Comparison of ENCODE assay signal across 18 cellular contexts in the genomic region with DNA sequence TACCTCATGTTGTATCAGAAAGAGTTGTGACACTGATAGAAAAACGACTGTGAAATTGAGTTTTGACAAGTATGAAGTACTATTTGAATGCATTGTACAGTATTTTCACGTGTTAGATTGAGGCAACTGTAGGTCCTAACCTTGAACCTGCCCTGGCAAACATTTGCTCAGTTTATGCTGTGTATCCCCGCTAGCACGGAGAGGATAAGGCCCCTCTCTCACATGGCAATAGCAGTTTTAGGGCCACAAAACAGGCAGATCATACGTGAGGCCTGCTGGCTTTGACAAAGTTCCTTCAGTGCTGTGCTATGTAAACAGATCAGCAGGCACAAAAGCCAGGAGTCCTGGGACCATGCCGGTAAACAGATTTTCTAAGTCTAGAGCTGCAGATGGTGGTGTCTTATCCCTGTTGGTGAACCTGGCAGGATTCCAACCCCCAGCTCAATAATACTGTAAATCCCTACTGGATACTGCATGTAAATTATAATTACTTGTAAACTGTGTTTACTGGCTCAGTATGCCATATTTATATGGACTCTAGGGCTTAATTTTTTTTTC. TPM values are rescaled to one million over a fixed set of nuclear protein-coding genes. Genes with fewer than 3 reads are reported as not detected.
A peak's percentile ranks its signal among the peaks of the same experiment; 100 is the strongest.
DNase-seq lines count a peak whose midpoint lies in the region; ATAC-seq, FAIRE-seq and TF ChIP-seq lines count a peak whose summit lies in the region.
"Had no signal": no experiment of that assay in that cellular context is flagged by ENCODE, and none has a peak within 500 bp of the region (broad histone marks: within the 10 kb centered on the region; RNA-seq: fewer than 3 reads in every experiment).

No MANE protein-coding gene starts in this region.

- 14 to 16% methylated on average over 6 of the region's 6 CpGs for WGBS in pancreas, 2 donors

- no peaks in the 10 kb centered on the region for H3K36me3 ChIP-seq in pancreas
- H3K36me3 ChIP-seq: HAP-1, uterus had no signal

- TF ChIP-seq CTCF in VCaP (conservative IDR thresholded peaks at IDR 0.05): no peak
- no peak for TF ChIP-seq CTCF in pancreas (IDR thresholded peaks at IDR 0.05)

- intact Hi-C loops in pancreas (cut with DNase I): no loop called here
- intact Hi-C loops in activated CD4-positive, alpha-beta T cell treated with anti-CD3 and anti-CD28 coated beads for 36 hours (cut with DNase I, micrococcal nuclease): no loop called here

- no peaks in the 10 kb centered on the region for H3K4me1 Mint-ChIP-seq in activated CD4-positive, alpha-beta T cell treated with anti-CD3 and anti-CD28 coated beads for 36 hours
- H3K4me1 Mint-ChIP-seq: activated CD4-positive, alpha-beta T cell treated with anti-CD3 and anti-CD28 coated beads, Interleukin-2, amount 10 ng/mL, durations not matched to agents 24 days and 14 days had no signal

- no peak overlapping the region for H3K4me3 ChIP-seq in pancreas
- H3K4me3 ChIP-seq: HAP-1, uterus had no signal

- H3K27ac Mint-ChIP-seq in activated CD4-positive, alpha-beta T cell treated with anti-CD3 and anti-CD28 coated beads for 36 hours: no peak overlapping the region
- H3K27ac Mint-ChIP-seq: activated CD4-positive, alpha-beta T cell treated with anti-CD3 and anti-CD28 coated beads, Interleukin-2, amount 10 ng/mL, durations not matched to agents 24 days and 14 days; activated naive CD8-positive, alpha-beta T cell; T-helper 2 cell treated with Interferon-gamma antibody and Interleukin-4, amounts not matched to agents 5 μg/mL and 100 μg/mL, for 36 hours had no signal

- no peak overlapping the region for H3K4me3 Mint-ChIP-seq in activated CD4-positive, alpha-beta T cell treated with anti-CD3 and anti-CD28 coated beads for 36 hours
- H3K4me3 Mint-ChIP-seq: activated CD4-positive, alpha-beta T cell treated with anti-CD3 and anti-CD28 coated beads, Interleukin-2, amount 10 ng/mL, durations not matched to agents 24 days and 14 days; activated naive CD8-positive, alpha-beta T cell; T-helper 2 cell treated with Interferon-gamma antibody and Interleukin-4, amounts not matched to agents 5 μg/mL and 100 μg/mL, for 36 hours had no signal

- ATAC-seq in pancreas: peak; percentile 58 to 77 (median 75)
- no peak for ATAC-seq in activated CD4-positive, alpha-beta T cell treated with anti-CD3 and anti-CD28 coated beads for 36 hours
- ATAC-seq in HG03095 (IDR thresholded peaks at IDR 0.05; ENCODE audit: unreplicated experiment): no peak
- ATAC-seq: left ventricle myocardium superior had no signal

- no peaks in the 10 kb centered on the region for H3K36me3 Mint-ChIP-seq in activated CD4-positive, alpha-beta T cell treated with anti-CD3 and anti-CD28 coated beads for 36 hours (ENCODE audit: low read depth)
- H3K36me3 Mint-ChIP-seq: activated naive CD8-positive, alpha-beta T cell had no signal

- H3K9me3 ChIP-seq in pancreas: no peaks in the 10 kb centered on the region
- H3K9me3 ChIP-seq: Caco-2, HAP-1, uterus had no signal

- peak overlapping the region; percentile 64 for H3K27ac ChIP-seq in VCaP
- H3K27ac ChIP-seq in pancreas: peak overlapping the region in 3 of 4 donors; percentile 38 to 59 (median 40)
- H3K27ac ChIP-seq: uterus had no signal

- H3K9me3 Mint-ChIP-seq in activated CD4-positive, alpha-beta T cell treated with anti-CD3 and anti-CD28 coated beads for 36 hours (ENCODE audit: low read depth): no peaks in the 10 kb centered on the region
- H3K9me3 Mint-ChIP-seq: activated CD4-positive, alpha-beta T cell treated with anti-CD3 and anti-CD28 coated beads, Interleukin-2, amount 10 ng/mL, durations not matched to agents 24 days and 14 days; T-helper 2 cell treated with Interferon-gamma antibody and Interleukin-4, amounts not matched to agents 5 μg/mL and 100 μg/mL, for 36 hours had no signal

- DNase-seq in DMS53 treated with DMSO at 0.1 percent for 48 hours (lab: John Stamatoyannopoulos, UW; ENCODE audit: unreplicated experiment): peak; percentile 30
- peak; percentile 80 for DNase-seq in NCI-H2081 treated with DMSO at 0.1 percent for 48 hours (lab: John Stamatoyannopoulos, UW)
- peak in 2 of 6 donors; percentile 25 to 40 for DNase-seq in pancreas
- no peak for DNase-seq in activated CD4-positive, alpha-beta T cell treated with anti-CD3 and anti-CD28 coated beads for 36 hours
- no peak for DNase-seq in epidermal melanocyte (ENCODE audit: insufficient read length, low spot score)
- DNase-seq in activated effector memory CD4-positive, alpha-beta T cell treated with Interleukin-2 at 50 U/mL for 16 hours: no peak
- DNase-seq: activated CD4-positive, alpha-beta T cell treated with anti-CD3 and anti-CD28 coated beads, Interleukin-2, amount 10 ng/mL, durations not matched to agents 24 days and 14 days; Caco-2; left ventricle myocardium superior; SIG-M5; stimulated activated CD4-positive, alpha-beta T cell treated with anti-CD3 and anti-CD28 coated beads, Interleukin-12 subunit alpha, Interleukin-12 subunit beta, amount 100 ng/mL, for 4 hours; uterus had no signal

- FAIRE-seq in pancreas (lab: Jason Lieb, UNC): no peak

- H3K4me1 ChIP-seq in pancreas: peaks cover 24 to 37% (median 24%) of the 10 kb centered on the region in 3 donors
- H3K4me1 ChIP-seq: uterus had no signal

- H3K27me3 Mint-ChIP-seq in activated CD4-positive, alpha-beta T cell treated with anti-CD3 and anti-CD28 coated beads for 36 hours: no peaks in the 10 kb centered on the region
- H3K27me3 Mint-ChIP-seq: activated naive CD8-positive, alpha-beta T cell had no signal

- H3K27me3 ChIP-seq in pancreas: no peaks in the 10 kb centered on the region
- H3K27me3 ChIP-seq: uterus had no signal

- POLR2A ChIA-PET in activated CD4-positive, alpha-beta T cell treated with anti-CD3 and anti-CD28 coated beads for 36 hours (lab: Charles Lee): no interaction called here

- CTCF ChIA-PET in activated CD4-positive, alpha-beta T cell treated with anti-CD3 and anti-CD28 coated beads for 36 hours (lab: Charles Lee): interaction anchor here (0.7 kb wide), 1 partner anchor 108 kb away, joined by 3 read pairs; no protein-coding TSS in a partner anchor

RNA-seq across cellular contexts. Expression of a gene that starts 23.8 kb away (rescaled TPM):
- total RNA-seq in pancreas: 1 to 10 TPM in 1 of 6 donors, under 1 TPM in 4, not detected in 1; 0.09 to 1.3 (median 0.32) TPM
- polyA plus RNA-seq in pancreas: 1 to 10 TPM in 1 of 2 donors, under 1 TPM in 1; 0.76 to 1.2 TPM
- total RNA-seq in activated CD4-positive, alpha-beta T cell treated with anti-CD3 and anti-CD28 coated beads for 36 hours: not detected
- total RNA-seq: activated CD4-positive, alpha-beta T cell treated with anti-CD3 and anti-CD28 coated beads, Interleukin-2, amount 10 ng/mL, durations not matched to agents 24 days and 14 days; Caco-2; cardiac septum; left ventricle myocardium superior; uterus had no signal

RNA-seq across cellular contexts. Expression of a gene that starts 32.6 kb away (rescaled TPM):
- total RNA-seq in pancreas: 10 to 100 TPM; 34.2 to 79.6 (median 55.4) TPM
- polyA plus RNA-seq in pancreas: 10 to 100 TPM; 26.8 to 54.5 TPM
- total RNA-seq in activated CD4-positive, alpha-beta T cell treated with anti-CD3 and anti-CD28 coated beads for 36 hours: 10 to 100 TPM; 38.4 to 40.1 TPM

Comparison
In these comparisons a context has a peak if more than half of its experiments do, and no peak if none do; other contexts are left out.
1. DNase-seq: peak in DMS53 treated with DMSO at 0.1 percent for 48 hours (single experiment) and NCI-H2081 treated with DMSO at 0.1 percent for 48 hours (single experiment); none in activated CD4-positive, alpha-beta T cell treated with anti-CD3 and anti-CD28 coated beads for 36 hours (single experiment), epidermal melanocyte (single experiment) and activated effector memory CD4-positive, alpha-beta T cell treated with Interleukin-2 at 50 U/mL for 16 hours (single experiment).
2. ATAC-seq: peak in pancreas (4 of 4); none in activated CD4-positive, alpha-beta T cell treated with anti-CD3 and anti-CD28 coated beads for 36 hours (single experiment) and HG03095 (single experiment).